In genomic region chr14:87178277-87178676, GRCh38 we compare ENCODE assay signal across 10 cellular contexts.
"Had no signal": no experiment of that assay in that cellular context is flagged by ENCODE, and none has a peak within 500 bp of the region (broad histone marks: within the 10 kb centered on the region; RNA-seq: fewer than 3 reads in every experiment).

No MANE protein-coding gene starts in this region.

- H3K9me3 ChIP-seq: HAP-1 had no signal

- H3K4me1 ChIP-seq: HAP-1 had no signal

- H3K9ac ChIP-seq: GM23248, KMS-11 had no signal

- H2AFZ ChIP-seq: GM23248 had no signal

- H3K36me3 ChIP-seq: HAP-1 had no signal

- H3K27ac ChIP-seq: GM23248, HL-60, KMS-11 had no signal

- DNase-seq: GM23248, GOT3, H7, HFFc6, Karpas-422, KBM-7 had no signal

- ATAC-seq: HCT116 had no signal

- H3K4me2 ChIP-seq: KMS-11 had no signal

- H3K4me3 ChIP-seq: GM23248, HAP-1 had no signal
